In genomic region chr10:80497187-80498038, GRCh38 we compare ENCODE assay signal across 8 cellular contexts. TPM values are rescaled to one million over a fixed set of nuclear protein-coding genes. Genes with fewer than 3 reads are reported as not detected.
DNase-seq lines count a peak whose midpoint lies in the region; ATAC-seq and TF ChIP-seq lines count a peak whose summit lies in the region.

No MANE protein-coding gene starts in this region.

- TF ChIP-seq CTCF in hepatocyte (IDR thresholded peaks at IDR 0.05; ENCODE audit: poor library complexity), result no peak

- peaks cover 9% of the 10 kb centered on the region for H4K20me1 ChIP-seq in hepatocyte (ENCODE audit: insufficient read depth, poor library complexity, severe bottlenecking)

- H3K9me3 Mint-ChIP-seq in stimulated activated naive B cell treated with anti-CD40 and anti-IgM and Interleukin-4, amounts not matched to agents 10 μg/mL and 1 μg/mL and 100 μg/mL, for 72 hours, result peaks cover 0 to 9% of the 10 kb centered on the region in 2 donors

- no peak overlapping the region for H3K4me3 ChIP-seq in hepatocyte

- H3K4me3 Mint-ChIP-seq in stimulated activated naive B cell treated with anti-CD40 and anti-IgM and Interleukin-4, amounts not matched to agents 10 μg/mL and 1 μg/mL and 100 μg/mL, for 72 hours, result no peak overlapping the region

- H3K27me3 Mint-ChIP-seq in stimulated activated naive B cell treated with anti-CD40 and anti-IgM and Interleukin-4, amounts not matched to agents 10 μg/mL and 1 μg/mL and 100 μg/mL, for 72 hours, result no peaks in the 10 kb centered on the region

- H3K27me3 ChIP-seq in hepatocyte, result no peaks in the 10 kb centered on the region

- H3K36me3 ChIP-seq in hepatocyte (replicated peaks; ENCODE audit: insufficient read depth, low read depth), result peaks cover 6% of the 10 kb centered on the region

- H3K4me1 ChIP-seq in hepatocyte (ENCODE audit: insufficient read depth), result peaks cover 88% of the 10 kb centered on the region

- no peaks in the 10 kb centered on the region for H3K9me2 ChIP-seq in hepatocyte (replicated peaks; ENCODE audit: insufficient read depth)

- peaks cover 17 to 33% of the 10 kb centered on the region in 2 donors for H3K36me3 Mint-ChIP-seq in stimulated activated naive B cell treated with anti-CD40 and anti-IgM and Interleukin-4, amounts not matched to agents 10 μg/mL and 1 μg/mL and 100 μg/mL, for 72 hours

- WGBS in hepatocyte (ENCODE audit: low lambda C conversion rate, missing lambda C conversion rate), result 74% methylated on average over 7 of the region's 7 CpGs

- H3K4me1 Mint-ChIP-seq in stimulated activated naive B cell treated with anti-CD40 and anti-IgM and Interleukin-4, amounts not matched to agents 10 μg/mL and 1 μg/mL and 100 μg/mL, for 72 hours, result peaks cover 43 to 59% of the 10 kb centered on the region in 2 donors

- H3K27ac ChIP-seq in angular gyrus (ENCODE audit: low read depth, low read length) (peak overlapping the region; percentile 91), hepatocyte (peak overlapping the region; percentile 90)

- peaks cover 84% of the 10 kb centered on the region for H3K79me2 ChIP-seq in hepatocyte

- H3K9me3 ChIP-seq in hepatocyte (ENCODE audit: low read depth), result no peaks in the 10 kb centered on the region

- peak overlapping the region; percentile 60 for H3K27ac Mint-ChIP-seq in stimulated activated naive B cell treated with anti-CD40 and anti-IgM and Interleukin-4, amounts not matched to agents 10 μg/mL and 1 μg/mL and 100 μg/mL, for 72 hours

- DNase-seq in NCI-H446 (lab: John Stamatoyannopoulos, UW) (peak; percentile 55 to 87), hepatocyte (ENCODE audit: low spot score) (no peak), globus pallidus (ENCODE audit: low spot score) (no peak)
- no peak for DNase-seq in stimulated activated naive B cell treated with anti-CD40 and anti-IgM and Interleukin-4, amounts not matched to agents 10 μg/mL and 1 μg/mL and 100 μg/mL, for 72 hours
- DNase-seq in effector CD8-positive, alpha-beta T cell (lab: John Stamatoyannopoulos, UW), result no peak

- H3K4me2 ChIP-seq in hepatocyte, result peak overlapping the region; percentile 45

- no peak overlapping the region for H2AFZ ChIP-seq in hepatocyte

- no peak for ATAC-seq in stimulated activated naive B cell treated with anti-CD40 and anti-IgM and Interleukin-4, amounts not matched to agents 10 μg/mL and 1 μg/mL and 100 μg/mL, for 72 hours (replicated peaks)
- ATAC-seq in GM18909 (IDR thresholded peaks at IDR 0.05; ENCODE audit: poor library complexity, unreplicated experiment) (no peak), GM21825 (IDR thresholded peaks at IDR 0.05; ENCODE audit: unreplicated experiment) (no peak)

RNA-seq across cellular contexts. Expression of gene SH2D4B, which starts 40.3 kb away (rescaled TPM):
- total RNA-seq in hepatocyte, result not detected in 2 replicates
- not detected in 2 replicates for polyA plus RNA-seq in hepatocyte

RNA-seq across cellular contexts. Expression of gene TSPAN14, which starts 43.3 kb away (rescaled TPM):
- total RNA-seq in hepatocyte, result 55.1 and 65.9 TPM in 2 replicates
- 90.4 and 104 TPM in 2 replicates for polyA plus RNA-seq in hepatocyte

Comparison
In these comparisons a context has a peak if more than half of its experiments do, and no peak if none do; other contexts are left out.
1. DNase-seq: peak in NCI-H446 (2 of 2); none in hepatocyte (single experiment), stimulated activated naive B cell treated with anti-CD40 and anti-IgM and Interleukin-4, amounts not matched to agents 10 μg/mL and 1 μg/mL and 100 μg/mL, for 72 hours (single experiment), globus pallidus (single experiment) and effector CD8-positive, alpha-beta T cell (single experiment).